In genomic region chr20:40961686-40962640, GRCh38 we compare ENCODE assay signal across 9 cellular contexts.
A peak's percentile ranks its signal among the peaks of the same experiment; 100 is the strongest.
DNase-seq lines count a peak whose midpoint lies in the region; ATAC-seq, FAIRE-seq and TF ChIP-seq lines count a peak whose summit lies in the region.
"Had no signal": no experiment of that assay in that cellular context is flagged by ENCODE, and none has a peak within 500 bp of the region (broad histone marks: within the 10 kb centered on the region; RNA-seq: fewer than 3 reads in every experiment).

No MANE protein-coding gene starts in this region.

- H2AFZ ChIP-seq in GM23248, result no peak overlapping the region

- peaks cover 19% of the 10 kb centered on the region for H3K4me1 ChIP-seq in GM23248 (ENCODE audit: insufficient read depth)

- H3K9me2 ChIP-seq in GM23248 (ENCODE audit: insufficient read depth), result no peaks in the 10 kb centered on the region

- ATAC-seq in HG03045 (IDR thresholded peaks at IDR 0.05; ENCODE audit: unreplicated experiment), result no peak

- H3K4me3 ChIP-seq in GM23248 (no peak overlapping the region), bronchial epithelial cell (ENCODE audit: low read depth, low read length) (no peak overlapping the region)

- H3K36me3 Mint-ChIP-seq in osteocyte (ENCODE audit: unreplicated experiment), result no peaks in the 10 kb centered on the region

- in situ Hi-C loops in GM23248 (cut with MboI), result no loop called here

- H3K79me2 ChIP-seq in GM23248 (ENCODE audit: insufficient read depth), result no peaks in the 10 kb centered on the region

- H3K36me3 ChIP-seq in GM23248 (ENCODE audit: low read depth) (no peaks in the 10 kb centered on the region), bronchial epithelial cell (ENCODE audit: control insufficient read depth, insufficient read depth, low read length) (no peaks in the 10 kb centered on the region)

- 44 to 48% methylated on average over 13 of the region's 13 CpGs for WGBS in GM23248 (ENCODE audit: low coverage in 1 of 2, low lambda C conversion rate in 2 of 2, missing lambda C conversion rate in 2 of 2), 2 experiments

- H3K27me3 ChIP-seq in GM23248 (replicated peaks; ENCODE audit: insufficient read depth), result no peaks in the 10 kb centered on the region
- no peaks in the 10 kb centered on the region for H3K27me3 ChIP-seq in bronchial epithelial cell (ENCODE audit: control insufficient read depth, insufficient read depth, low read length)

- H3K27ac Mint-ChIP-seq in osteocyte (ENCODE audit: unreplicated experiment), result no peak overlapping the region
- H3K27ac Mint-ChIP-seq: nephron; T-helper 1 cell treated with Interleukin-12 subunit alpha and Interleukin-12 subunit beta and Interleukin-4 antibody, amounts not matched to agents 30 μg/mL and 1 μg/mL, for 36 hours had no signal

- H3K27me3 Mint-ChIP-seq in osteocyte (ENCODE audit: unreplicated experiment), result peaks cover 8% of the 10 kb centered on the region

- no peak overlapping the region for H3K9ac ChIP-seq in GM23248

- H3K4me2 ChIP-seq in GM23248 (ENCODE audit: unreplicated experiment), result peak overlapping the region; percentile 22

- H3K9me3 Mint-ChIP-seq in osteocyte (ENCODE audit: unreplicated experiment), result no peaks in the 10 kb centered on the region
- H3K9me3 Mint-ChIP-seq: nephron; T-helper 1 cell treated with Interleukin-12 subunit alpha and Interleukin-12 subunit beta and Interleukin-4 antibody, amounts not matched to agents 30 μg/mL and 1 μg/mL, for 36 hours had no signal

- H3F3A ChIP-seq in GM23248 (ENCODE audit: insufficient read depth), result peaks cover 11% of the 10 kb centered on the region; the same call in 1 of the 2 replicates

- H4K20me1 ChIP-seq in GM23248 (ENCODE audit: insufficient read depth), result no peaks in the 10 kb centered on the region

- TF ChIP-seq CTCF in bronchial epithelial cell (IDR thresholded peaks at IDR 0.05; ENCODE audit: insufficient read depth, low read length, severe bottlenecking) (no peak), osteocyte (IDR thresholded peaks at IDR 0.05) (no peak)

- DNase-seq in GM23248 (peak; percentile 67), NOMO-1 treated with dmso at 0.1 percent for 144 hours (lab: John Stamatoyannopoulos, UW; ENCODE audit: unreplicated experiment) (peak; percentile 24), bronchial epithelial cell (ENCODE audit: low read depth) (peak; percentile 24), osteocyte (ENCODE audit: extremely low spot score, unreplicated experiment) (peak; percentile 54), OCI-M1 (lab: John Stamatoyannopoulos, UW) (no peak)
- DNase-seq in central memory CD4-positive, alpha-beta T cell, result no peak

- no peak overlapping the region for H3K27ac ChIP-seq in GM23248

- no peak for FAIRE-seq in bronchial epithelial cell (lab: Jason Lieb, UNC)

- no peaks in the 10 kb centered on the region for H3K9me3 ChIP-seq in GM23248 (ENCODE audit: low read depth)

- no peak overlapping the region for H3K4me3 Mint-ChIP-seq in osteocyte (ENCODE audit: unreplicated experiment)
- H3K4me3 Mint-ChIP-seq: nephron; T-helper 1 cell treated with Interleukin-12 subunit alpha and Interleukin-12 subunit beta and Interleukin-4 antibody, amounts not matched to agents 30 μg/mL and 1 μg/mL, for 36 hours had no signal

- H3K4me1 Mint-ChIP-seq in osteocyte (ENCODE audit: unreplicated experiment), result no peaks in the 10 kb centered on the region
- H3K4me1 Mint-ChIP-seq: nephron had no signal

Comparison
In these comparisons a context has a peak if more than half of its experiments do, and no peak if none do; other contexts are left out.
1. DNase-seq: peak in GM23248 (single experiment), NOMO-1 treated with dmso at 0.1 percent for 144 hours (single experiment), bronchial epithelial cell (single experiment) and osteocyte (single experiment); none in OCI-M1 (single experiment) and central memory CD4-positive, alpha-beta T cell (single experiment).